Comparison of ENCODE assay signal across 28 cellular contexts in the genomic region with DNA sequence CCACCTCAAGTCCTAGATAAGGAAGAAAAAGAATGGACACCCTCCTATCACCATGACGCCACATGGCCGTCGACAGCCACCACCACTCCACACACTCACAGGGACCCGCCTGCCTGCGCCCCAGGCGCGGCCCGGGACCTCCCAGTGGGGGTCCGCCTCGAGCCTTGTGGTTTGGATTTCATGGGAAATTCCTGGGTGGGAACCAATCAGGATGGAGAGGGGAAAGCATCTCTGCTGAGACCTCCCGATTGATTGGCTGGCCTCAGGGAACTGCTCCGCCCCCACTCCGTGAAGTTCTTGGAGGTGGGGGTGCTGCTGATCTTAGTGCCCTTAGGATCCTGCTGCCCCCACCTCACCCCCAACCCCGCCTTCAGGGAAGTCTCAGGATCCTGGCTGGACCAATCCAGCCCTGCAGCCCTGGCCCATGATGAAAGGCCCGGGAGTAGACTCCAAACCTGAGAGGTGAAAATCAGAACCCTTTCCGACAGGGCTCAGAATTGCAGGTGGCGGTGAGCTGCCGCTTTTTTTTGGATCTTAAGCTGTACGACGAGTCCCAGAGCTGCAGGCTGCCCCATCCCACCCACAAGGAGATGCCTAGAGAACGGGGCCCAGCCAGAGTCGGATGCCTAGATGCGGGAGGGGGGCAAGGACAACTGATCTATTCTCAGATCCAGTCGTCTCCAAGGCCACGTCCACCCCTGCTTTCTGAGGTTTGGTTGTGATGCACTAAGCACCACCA. TPM values are rescaled to one million over a fixed set of nuclear protein-coding genes. Genes with fewer than 3 reads are reported as not detected.
"Had no signal": no experiment of that assay in that cellular context is flagged by ENCODE, and none has a peak within 500 bp of the region (broad histone marks: within the 10 kb centered on the region; RNA-seq: fewer than 3 reads in every experiment).

No MANE protein-coding gene starts in this region.

- H3K36me3 Mint-ChIP-seq: memory B cell, natural killer cell, type B pancreatic cell had no signal

- H3K9me3 Mint-ChIP-seq: natural killer cell, type B pancreatic cell had no signal

- FAIRE-seq: endothelial cell of umbilical vein, keratinocyte had no signal

- DNase-seq: colonic mucosa; effector CD8-positive, alpha-beta T cell; foreskin keratinocyte; left ventricle myocardium superior; natural killer cell; stimulated activated CD4-positive, alpha-beta T cell treated with anti-CD3 and anti-CD28 coated beads, Interleukin-12 subunit alpha, Interleukin-12 subunit beta, amount 100 ng/mL, for 4 hours; stimulated activated CD4-positive, alpha-beta T cell treated with anti-CD3 and anti-CD28 coated beads, Interleukin-1b, Interleukin-23, amount 100 ng/mL, for 48 hours; stimulated activated CD4-positive, alpha-beta T cell treated with anti-CD3 and anti-CD28 coated beads, Interleukin-4, amount 100 ng/mL, for 1 hour; stimulated activated CD8-positive, alpha-beta memory T cell treated with anti-CD3 and anti-CD28 coated beads, Interleukin-4, amount 100 ng/mL, for 48 hours; stimulated activated naive CD4-positive, alpha-beta T cell treated with Interleukin-2 at 50 U/mL for 16 hours; stomach; tibial artery had no signal

- H3K27ac ChIP-seq: colonic mucosa, esophagus muscularis mucosa, foreskin keratinocyte, gastroesophageal sphincter, heart left ventricle, hepatocyte, neutrophil, parathyroid adenoma, prostate gland, right atrium auricular region, stomach, tibial artery had no signal

- ATAC-seq: foreskin keratinocyte, gastroesophageal sphincter, natural killer cell, sciatic nerve had no signal

- H3K79me2 ChIP-seq: hepatocyte, parathyroid adenoma had no signal

- H3K4me1 Mint-ChIP-seq: memory B cell, natural killer cell had no signal

- H3K9ac ChIP-seq: parathyroid adenoma had no signal

- H3K4me2 ChIP-seq: hepatocyte, smooth muscle cell had no signal

- H3K4me3 ChIP-seq: colonic mucosa, esophagus muscularis mucosa, gastroesophageal sphincter, heart left ventricle, hepatocyte, lung, prostate gland, right atrium auricular region, smooth muscle cell, stomach, tibial artery had no signal

- H3K27ac Mint-ChIP-seq: dendritic cell treated with granulocyte-macrophage colony-stimulating factor and Interleukin-4, amounts not matched to agents 40 ng/mL and 50 ng/mL, for 4 days; memory B cell; natural killer cell; type B pancreatic cell had no signal

- H3K4me1 ChIP-seq: colonic mucosa, esophagus muscularis mucosa, foreskin keratinocyte, gastroesophageal sphincter, parathyroid adenoma, prostate gland, right atrium auricular region, stomach, tibial artery had no signal

- H2AFZ ChIP-seq: hepatocyte, parathyroid adenoma had no signal

- H3K4me3 Mint-ChIP-seq: dendritic cell treated with granulocyte-macrophage colony-stimulating factor and Interleukin-4, amounts not matched to agents 40 ng/mL and 50 ng/mL, for 4 days; memory B cell; natural killer cell; type B pancreatic cell had no signal

- H3K36me3 ChIP-seq: colonic mucosa, esophagus muscularis mucosa, gastroesophageal sphincter, heart left ventricle, neutrophil, prostate gland, right atrium auricular region, tibial artery had no signal

- H3K9me3 ChIP-seq: colonic mucosa, esophagus muscularis mucosa, neutrophil, prostate gland had no signal

- H3K27me3 ChIP-seq: colonic mucosa, esophagus muscularis mucosa, foreskin keratinocyte, gastroesophageal sphincter, heart left ventricle, hepatocyte, right atrium auricular region, stomach, tibial artery had no signal

RNA-seq across cellular contexts. Expression of a gene that starts 29.0 kb away (rescaled TPM):
- total RNA-seq: natural killer cell had no signal
